In the genomic region with DNA sequence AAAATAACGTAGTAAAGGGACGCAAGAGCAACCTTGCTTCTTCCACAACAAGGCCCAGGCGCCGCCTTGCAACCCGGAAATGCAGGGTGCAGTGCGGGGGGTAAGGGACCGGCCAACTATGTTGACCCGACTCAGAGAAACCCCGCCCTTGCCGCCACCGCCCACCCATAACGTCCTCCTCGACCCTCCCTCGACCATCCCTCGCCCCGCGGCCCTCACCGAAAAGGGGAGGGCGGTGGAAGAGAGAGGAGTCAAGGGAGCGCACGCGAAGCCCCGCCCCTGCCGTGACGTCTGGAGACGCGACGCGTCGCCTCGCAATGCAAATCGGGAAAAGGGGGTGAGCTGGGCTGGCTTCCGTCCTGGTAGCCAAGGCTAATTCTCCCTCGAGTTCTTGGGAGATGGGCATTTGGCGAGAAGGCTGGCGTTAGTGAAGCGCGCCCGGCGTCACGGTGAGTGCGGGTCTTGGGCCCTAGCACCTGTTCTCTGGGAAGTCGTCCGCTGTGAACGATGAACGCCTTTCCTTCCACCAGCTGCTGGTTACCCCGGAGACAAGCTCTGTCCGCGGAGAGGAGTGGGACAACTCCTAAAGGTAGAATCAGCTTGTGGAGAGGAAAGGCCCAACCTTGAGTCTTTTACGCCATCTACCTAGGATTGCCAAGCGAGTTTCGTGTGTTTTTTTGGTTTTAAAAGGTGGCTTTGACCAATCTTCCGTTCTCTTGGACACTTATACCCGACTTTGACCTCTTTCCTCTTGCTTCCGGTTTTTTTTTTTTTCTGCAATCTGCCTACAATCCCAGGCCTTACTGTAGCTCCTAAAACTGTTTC, we compare ENCODE assay signal across 1 cellular context.
A peak's percentile ranks its signal among the peaks of the same experiment; 100 is the strongest.
TF ChIP-seq lines count a peak whose summit lies in the region.

Gene USP8 (plus strand): TSS at position 340 of the 825 bp plus-strand sequence. CDS start 14,669 bp downstream, outside the sequence.

TF ChIP-seq in K562, 482 proteins besides CTCF, POLR2A, EP300 and RAD21 (continued from another document and continues in another):
- TF ChIP-seq ZNF407 (IDR thresholded peaks at IDR 0.05; ENCODE audit: low read depth) (no peak), PHTF2 (CRISPR knock-in tag; IDR thresholded peaks at IDR 0.05) (no peak), GABPB2 (CRISPR knock-in tag; conservative IDR thresholded peaks at IDR 0.05) (no peak), NFIC (IDR thresholded peaks at IDR 0.05) (peak; percentile 31; the same call in 1 of the 2 replicates), ZNF253 (CRISPR knock-in tag; conservative IDR thresholded peaks at IDR 0.05) (no peak), ZNF146 (CRISPR knock-in tag; IDR thresholded peaks at IDR 0.05; ENCODE audit: unreplicated experiment) (no peak), MYC (IDR thresholded peaks at IDR 0.05; ENCODE audit: low read depth, low read length) (peak; percentile 69; the same call in 1 of the 2 replicates), MYC (CRISPR knock-in tag; IDR thresholded peaks at IDR 0.05; ENCODE audit: borderline replicate concordance, low read depth) (no peak), MAFG (tag; conservative IDR thresholded peaks at IDR 0.05) (no peak), CHD1 (IDR thresholded peaks at IDR 0.05; ENCODE audit: low read length) (no peak), PRDM10 (IDR thresholded peaks at IDR 0.05; ENCODE audit: partially characterized antibody) (no peak), HNRNPUL1 (IDR thresholded peaks at IDR 0.05; ENCODE audit: low read length) (no peak), NCOR1 (IDR thresholded peaks at IDR 0.05) (0 out of 2 replicates have a peak, but pooled peaks have one; percentile 24), ELF1 (tag; IDR thresholded peaks at IDR 0.05) (peak; percentile 98), ZBTB34 (CRISPR knock-in tag; IDR thresholded peaks at IDR 0.05) (no peak), ZNF507 (tag; conservative IDR thresholded peaks at IDR 0.05) (no peak), SMAD1 (IDR thresholded peaks at IDR 0.05; ENCODE audit: low read depth, low read length, partially characterized antibody) (peak; percentile 41), BDP1 (IDR thresholded peaks at IDR 0.05; ENCODE audit: insufficient read depth, insufficient read length) (no peak), ZNF384 (IDR thresholded peaks at IDR 0.05; ENCODE audit: low read depth, low read length) (peak; percentile 71), FOXM1 (IDR thresholded peaks at IDR 0.05; ENCODE audit: low read depth) (peak; percentile 36; the same call in 1 of the 2 replicates), FOXM1 (CRISPR knock-in tag; IDR thresholded peaks at IDR 0.05; ENCODE audit: low read depth) (peak; percentile 68; the same call in 1 of the 2 replicates), MBD2 (IDR thresholded peaks at IDR 0.05; ENCODE audit: borderline replicate concordance, low read depth) (peak; percentile 74), IRF2 (CRISPR knock-in tag; IDR thresholded peaks at IDR 0.05) (no peak), ZNF551 (CRISPR knock-in tag; IDR thresholded peaks at IDR 0.05) (no peak), ZNF696 (CRISPR knock-in tag; conservative IDR thresholded peaks at IDR 0.05) (no peak), MED1 (CRISPR knock-in tag; IDR thresholded peaks at IDR 0.05; ENCODE audit: borderline replicate concordance) (no peak), HES1 (IDR thresholded peaks at IDR 0.05; ENCODE audit: low read depth) (no peak), SETDB1 (IDR thresholded peaks at IDR 0.05; ENCODE audit: low read length) (no peak), CREB3 (tag; conservative IDR thresholded peaks at IDR 0.05; ENCODE audit: low read depth) (no peak), STAT5A (IDR thresholded peaks at IDR 0.05; ENCODE audit: borderline replicate concordance, low read length) (no peak; the same call in 1 of the 2 replicates), ZNF75A (CRISPR knock-in tag; IDR thresholded peaks at IDR 0.05) (no peak), ZNF41 (CRISPR knock-in tag; conservative IDR thresholded peaks at IDR 0.05) (no peak), ERF (CRISPR knock-in tag; IDR thresholded peaks at IDR 0.05) (no peak), ZNF165 (CRISPR knock-in tag; IDR thresholded peaks at IDR 0.05; ENCODE audit: borderline replicate concordance) (no peak), ZFP1 (CRISPR knock-in tag; IDR thresholded peaks at IDR 0.05) (no peak), ZNF586 (CRISPR knock-in tag; conservative IDR thresholded peaks at IDR 0.05) (no peak), MEF2A (IDR thresholded peaks at IDR 0.05; ENCODE audit: control insufficient read depth, low read depth, low read length) (no peak), HCFC1 (IDR thresholded peaks at IDR 0.05; ENCODE audit: low read depth, low read length) (peak; percentile 82), U2AF1 (optimal IDR thresholded peaks at IDR 0.05; ENCODE audit: low read depth, low read length) (no peak)
- TF ChIP-seq, protein P1, sequence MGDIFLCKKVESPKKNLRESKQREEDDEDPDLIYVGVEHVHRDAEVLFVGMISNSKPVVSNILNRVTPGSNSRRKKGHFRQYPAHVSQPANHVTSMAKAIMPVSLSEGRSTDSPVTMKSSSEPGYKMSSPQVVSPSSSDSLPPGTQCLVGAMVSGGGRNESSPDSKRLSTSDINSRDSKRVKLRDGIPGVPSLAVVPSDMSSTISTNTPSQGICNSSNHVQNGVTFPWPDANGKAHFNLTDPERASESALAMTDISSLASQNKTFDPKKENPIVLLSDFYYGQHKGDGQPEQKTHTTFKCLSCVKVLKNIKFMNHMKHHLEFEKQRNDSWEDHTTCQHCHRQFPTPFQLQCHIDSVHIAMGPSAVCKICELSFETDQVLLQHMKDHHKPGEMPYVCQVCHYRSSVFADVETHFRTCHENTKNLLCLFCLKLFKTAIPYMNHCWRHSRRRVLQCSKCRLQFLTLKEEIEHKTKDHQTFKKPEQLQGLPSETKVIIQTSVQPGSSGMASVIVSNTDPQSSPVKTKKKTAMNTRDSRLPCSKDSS (IDR thresholded peaks at IDR 0.05; ENCODE audit: low read depth, partially characterized antibody), result no peak
- TF ChIP-seq, protein P2, sequence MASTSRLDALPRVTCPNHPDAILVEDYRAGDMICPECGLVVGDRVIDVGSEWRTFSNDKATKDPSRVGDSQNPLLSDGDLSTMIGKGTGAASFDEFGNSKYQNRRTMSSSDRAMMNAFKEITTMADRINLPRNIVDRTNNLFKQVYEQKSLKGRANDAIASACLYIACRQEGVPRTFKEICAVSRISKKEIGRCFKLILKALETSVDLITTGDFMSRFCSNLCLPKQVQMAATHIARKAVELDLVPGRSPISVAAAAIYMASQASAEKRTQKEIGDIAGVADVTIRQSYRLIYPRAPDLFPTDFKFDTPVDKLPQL (IDR thresholded peaks at IDR 0.05; ENCODE audit: extremely low read depth, insufficient read length), result no peak
- TF ChIP-seq, protein P3, sequence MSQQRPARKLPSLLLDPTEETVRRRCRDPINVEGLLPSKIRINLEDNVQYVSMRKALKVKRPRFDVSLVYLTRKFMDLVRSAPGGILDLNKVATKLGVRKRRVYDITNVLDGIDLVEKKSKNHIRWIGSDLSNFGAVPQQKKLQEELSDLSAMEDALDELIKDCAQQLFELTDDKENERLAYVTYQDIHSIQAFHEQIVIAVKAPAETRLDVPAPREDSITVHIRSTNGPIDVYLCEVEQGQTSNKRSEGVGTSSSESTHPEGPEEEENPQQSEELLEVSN (IDR thresholded peaks at IDR 0.05; ENCODE audit: borderline replicate concordance in 1 of 2, extremely low read depth in 1 of 2, insufficient read depth in 1 of 2, insufficient read length in 1 of 2, low read depth in 1 of 2, low read length in 1 of 2, poor library complexity in 1 of 2, severe bottlenecking in 1 of 2), result peak in 1 of 2 experiments; percentile 21
